ENCODE assay signal across 10 cellular contexts in genomic region chr11:112114460-112114859, GRCh38. TPM values are rescaled to one million over a fixed set of nuclear protein-coding genes. Genes with fewer than 3 reads are reported as not detected.
"Had no signal": no experiment of that assay in that cellular context is flagged by ENCODE, and none has a peak within 500 bp of the region (broad histone marks: within the 10 kb centered on the region; RNA-seq: fewer than 3 reads in every experiment).

No MANE protein-coding gene starts in this region.

- DNase-seq: GM23248, GOT3, H7, H9, HCEC 1CT, HFFc6 had no signal

- H3K4me1 ChIP-seq: HAP-1 had no signal

- H3K4me3 ChIP-seq: GM23248, GM23338, HAP-1 had no signal

- H3K27ac Mint-ChIP-seq: GM23338, H9 had no signal

- H3K9me3 ChIP-seq: HAP-1 had no signal

- H2AFZ ChIP-seq: GM23338 had no signal

- H3K4me3 Mint-ChIP-seq: GM23338, H9, HFFc6 had no signal

- H3K27ac ChIP-seq: GM23248 had no signal

- FAIRE-seq: H1, H54 had no signal

- H3K9ac ChIP-seq: GM23248 had no signal

- H3K36me3 ChIP-seq: HAP-1 had no signal

- H3K4me2 ChIP-seq: GM23338 had no signal

- H3K4me1 Mint-ChIP-seq: GM23338, H9 had no signal

- H3K9me3 Mint-ChIP-seq: GM23338, H9, HFFc6 had no signal

- ATAC-seq: GM23338 had no signal

RNA-seq across cellular contexts. Expression of gene IL18, which starts 49.4 kb away (rescaled TPM):
- total RNA-seq: H7 had no signal
